Comparison of ENCODE assay signal across 25 cellular contexts in the genomic region with DNA sequence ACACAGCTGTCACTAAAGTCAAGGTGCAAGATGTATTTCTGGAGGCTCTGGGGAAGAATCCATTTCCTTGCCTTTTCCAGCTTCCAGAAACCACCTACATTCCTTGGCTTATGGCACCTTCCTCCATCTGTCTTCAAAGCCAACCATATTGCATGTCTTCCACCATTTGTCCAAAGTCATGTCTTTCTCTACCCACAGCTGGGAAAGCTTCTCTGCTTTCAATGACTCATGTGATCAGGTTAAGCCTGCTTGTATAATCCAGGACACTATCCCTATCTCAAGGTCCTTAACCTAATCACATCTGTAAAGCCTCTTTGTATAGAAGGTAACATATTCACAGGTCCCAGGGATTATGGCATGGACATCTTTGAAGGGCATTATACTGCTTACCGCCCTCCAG. TPM values are rescaled to one million over a fixed set of nuclear protein-coding genes. Genes with fewer than 3 reads are reported as not detected.
A peak's percentile ranks its signal among the peaks of the same experiment; 100 is the strongest.
DNase-seq lines count a peak whose midpoint lies in the region; ATAC-seq, FAIRE-seq and TF ChIP-seq lines count a peak whose summit lies in the region.
"Had no signal": no experiment of that assay in that cellular context is flagged by ENCODE, and none has a peak within 500 bp of the region (broad histone marks: within the 10 kb centered on the region; RNA-seq: fewer than 3 reads in every experiment).

No MANE protein-coding gene starts in this region.

- H2BK120ac ChIP-seq in IMR-90 (ENCODE audit: low read depth, low read length) (no peak overlapping the region), mesenchymal stem cell (ENCODE audit: low read depth, low read length) (no peak overlapping the region)

- in situ Hi-C loops in IMR-90 (cut with MboI; ENCODE audit: low sequenced_read_pairs), result no loop called here

- H2BK15ac ChIP-seq in IMR-90 (ENCODE audit: low read depth, low read length) (peak overlapping the region; percentile 19; the same call in 1 of the 3 replicates), mesenchymal stem cell (ENCODE audit: low read depth, poor library complexity, severe bottlenecking) (no peak overlapping the region)

- H3K4me3 ChIP-seq in AG10803 (ENCODE audit: low read length), result no peak overlapping the region
- H3K4me3 ChIP-seq in IMR-90 (ENCODE audit: insufficient read depth, low read depth, low read length), result no peak overlapping the region
- H3K4me3 ChIP-seq in astrocyte (ENCODE audit: insufficient read depth, low read depth, low read length), result no peak overlapping the region
- H3K4me3 ChIP-seq in mesenchymal stem cell (ENCODE audit: insufficient read depth in 1 of 2, low read depth in 1 of 2, low read length in 2 of 2), result no peak overlapping the region
- H3K4me3 ChIP-seq: GM23338, HAP-1, SK-N-MC had no signal

- H3K9ac ChIP-seq in IMR-90 (ENCODE audit: low read depth, low read length) (no peak overlapping the region), astrocyte (ENCODE audit: low read length) (no peak overlapping the region), mesenchymal stem cell (ENCODE audit: low read length) (no peak overlapping the region)

- peak overlapping the region; percentile 42 for H3K4me3 Mint-ChIP-seq in astrocyte (ENCODE audit: unreplicated experiment)
- H3K4me3 Mint-ChIP-seq in Calu3 (ENCODE audit: low read depth, unreplicated experiment), result no peak overlapping the region
- no peak overlapping the region for H3K4me3 Mint-ChIP-seq in HFFc6
- H3K4me3 Mint-ChIP-seq: B cell, GM23338 had no signal

- WGBS in IMR-90 (ENCODE audit: extremely low coverage in 2 of 2, insufficient read length in 1 of 2), 2 experiments, result 100% methylated on average over 1 of the region's 1 CpG; no CpG with 5 or more reads in 1 of the 2 experiments
- 92% methylated on average over 1 of the region's 1 CpG for WGBS in mesenchymal stem cell

- H3K36me3 Mint-ChIP-seq in astrocyte (ENCODE audit: low read depth, unreplicated experiment) (peaks cover 19% of the 10 kb centered on the region), Calu3 (ENCODE audit: insufficient read depth, unreplicated experiment) (no peaks in the 10 kb centered on the region), HFFc6 (ENCODE audit: low read depth) (peaks cover 27% of the 10 kb centered on the region)

- H2AK9ac ChIP-seq in IMR-90 (replicated peaks; ENCODE audit: low read depth, low read length, poor library complexity), result no peak overlapping the region

- no peak for ATAC-seq in IMR-90 (ENCODE audit: low read depth)
- ATAC-seq in HG02981 (IDR thresholded peaks at IDR 0.05; ENCODE audit: unreplicated experiment), result no peak
- ATAC-seq: GM23338 had no signal

- H3K4me2 ChIP-seq in IMR-90 (ENCODE audit: low read depth, low read length) (no peak overlapping the region), astrocyte (ENCODE audit: low read length) (no peak overlapping the region), mesenchymal stem cell (ENCODE audit: low read length, poor library complexity, severe bottlenecking) (no peak overlapping the region)
- H3K4me2 ChIP-seq: GM23338 had no signal

- H3K23ac ChIP-seq in IMR-90 (ENCODE audit: low read depth, low read length) (no peak overlapping the region), mesenchymal stem cell (ENCODE audit: low read length in 2 of 2) (no peak overlapping the region)

- H4K5ac ChIP-seq in IMR-90 (ENCODE audit: low read depth, low read length), result no peak overlapping the region

- no peak overlapping the region for H2BK5ac ChIP-seq in IMR-90 (ENCODE audit: low read depth, low read length, poor library complexity, severe bottlenecking)
- no peak overlapping the region for H2BK5ac ChIP-seq in mesenchymal stem cell (ENCODE audit: low read depth, low read length, poor library complexity, severe bottlenecking)

- no peak overlapping the region for H3K27ac ChIP-seq in IMR-90 (ENCODE audit: insufficient read depth, low read length)
- H3K27ac ChIP-seq in astrocyte (ENCODE audit: low read depth, low read length), result peak overlapping the region; percentile 3
- H3K27ac ChIP-seq in mesenchymal stem cell (ENCODE audit: low read length, poor library complexity, severe bottlenecking), result no peak overlapping the region
- H3K27ac ChIP-seq: HL-60, SK-N-MC had no signal

- no peaks in the 10 kb centered on the region for H3K27me3 Mint-ChIP-seq in astrocyte (ENCODE audit: low read depth, unreplicated experiment)
- H3K27me3 Mint-ChIP-seq in Calu3 (ENCODE audit: unreplicated experiment), result no peaks in the 10 kb centered on the region
- peaks cover 1% of the 10 kb centered on the region for H3K27me3 Mint-ChIP-seq in HFFc6 (ENCODE audit: insufficient read depth)
- H3K27me3 Mint-ChIP-seq: B cell had no signal

- H3K4me1 ChIP-seq in IMR-90 (ENCODE audit: control insufficient read depth, insufficient read depth, low read length), result peaks cover 26% of the 10 kb centered on the region
- H3K4me1 ChIP-seq in astrocyte (ENCODE audit: insufficient read depth, low read length), result peaks cover 66% of the 10 kb centered on the region
- peaks cover 14% of the 10 kb centered on the region for H3K4me1 ChIP-seq in mesenchymal stem cell (ENCODE audit: control insufficient read depth, insufficient read depth, low read depth, low read length)

- H3K4ac ChIP-seq in IMR-90 (ENCODE audit: low read depth, low read length), result peak overlapping the region; percentile 10; the same call in 1 of the 2 replicates
- H3K4ac ChIP-seq in mesenchymal stem cell (ENCODE audit: low read depth in 1 of 2, low read length in 2 of 2), result no peak overlapping the region

- DNase-seq in AG10803 (ENCODE audit: low read depth) (peak; percentile 50), IMR-90 (peak; percentile 25), astrocyte (ENCODE audit: low read depth) (peak; percentile 53), mesenchymal stem cell (no peak), Calu3 (no peak), posterior vena cava (ENCODE audit: low spot score) (no peak), HFFc6 (no peak)
- DNase-seq: DND-41, KG1, NCI-H1105, NCI-H2081, NCI-H2171, NCI-H345, NCI-H524 treated with DMSO at 0.1 percent for 48 hours, RPMI8226, SHP77 had no signal

- H4K20me1 ChIP-seq in IMR-90 (ENCODE audit: insufficient read depth, low read length) (peaks cover 5% of the 10 kb centered on the region; the same call in 1 of the 2 replicates), astrocyte (ENCODE audit: insufficient read depth, low read length) (peaks cover 3% of the 10 kb centered on the region)

- no peak for FAIRE-seq in astrocyte (lab: Jason Lieb, UNC)
- FAIRE-seq: A204.1, G401.6, GM18507 had no signal

- H3K27me3 ChIP-seq in IMR-90 (ENCODE audit: control insufficient read depth, insufficient read depth, low read length) (no peaks in the 10 kb centered on the region), astrocyte (ENCODE audit: insufficient read depth, low read length) (no peaks in the 10 kb centered on the region), mesenchymal stem cell (ENCODE audit: control insufficient read depth in 1 of 2, insufficient read depth in 1 of 2, low read length in 2 of 2) (peaks cover 0 to 5% of the 10 kb centered on the region in 2 experiments)

- H3K18ac ChIP-seq in IMR-90 (ENCODE audit: low read depth, low read length) (no peak overlapping the region), mesenchymal stem cell (ENCODE audit: low read depth in 1 of 2, low read length in 2 of 2) (no peak overlapping the region)

- H3K14ac ChIP-seq in IMR-90 (replicated peaks; ENCODE audit: low read depth, low read length), result peak overlapping the region; percentile 28; the same call in 1 of the 2 replicates
- no peak overlapping the region for H3K14ac ChIP-seq in mesenchymal stem cell (ENCODE audit: low read length in 2 of 2)

- POLR2A ChIA-PET in IMR-90 (lab: Charles Lee; ENCODE audit: unreplicated experiment), result no interaction called here

- no TSS peak for BruUV-seq in IMR-90 (replicated peaks; lab: Mats Ljungman, UMichigan)
- no TSS peak for BruUV-seq in Calu3 (replicated peaks; lab: Mats Ljungman, UMichigan)

- no peak for TF ChIP-seq POLR2A in IMR-90 (IDR thresholded peaks at IDR 0.05; ENCODE audit: low read depth, low read length)

- H4K8ac ChIP-seq in IMR-90 (ENCODE audit: low read depth in 2 of 2, low read length in 2 of 2), result no peak overlapping the region
- no peak overlapping the region for H4K8ac ChIP-seq in mesenchymal stem cell (ENCODE audit: low read length)

- H2AFZ ChIP-seq in IMR-90 (replicated peaks; ENCODE audit: low read length, poor library complexity) (no peak overlapping the region), astrocyte (ENCODE audit: low read depth, low read length) (no peak overlapping the region), mesenchymal stem cell (ENCODE audit: low read depth, low read length) (no peak overlapping the region)
- H2AFZ ChIP-seq: GM23338 had no signal

- H2BK20ac ChIP-seq in IMR-90 (ENCODE audit: low read depth, low read length), result 0 out of 2 replicates have a peak overlapping the region, but pooled peaks have one; percentile 30

- H3K79me1 ChIP-seq in IMR-90 (ENCODE audit: low read depth in 1 of 2, low read length in 2 of 2) (peaks cover 20 to 81% of the 10 kb centered on the region in 2 experiments), mesenchymal stem cell (replicated peaks; ENCODE audit: low read length, poor library complexity, severe bottlenecking) (peaks cover 18% of the 10 kb centered on the region)

- H3K36me3 ChIP-seq in IMR-90 (ENCODE audit: control insufficient read depth, insufficient read depth, low read length), result no peaks in the 10 kb centered on the region; the same call in 1 of the 2 replicates
- H3K36me3 ChIP-seq in astrocyte (ENCODE audit: insufficient read depth, low read length), result peaks cover 3% of the 10 kb centered on the region
- H3K36me3 ChIP-seq in mesenchymal stem cell (ENCODE audit: control insufficient read depth in 1 of 2, insufficient read depth in 2 of 2, low read depth in 1 of 2, low read length in 2 of 2), result no peaks in the 10 kb centered on the region
- H3K36me3 ChIP-seq: HAP-1 had no signal

- H3K27ac Mint-ChIP-seq in astrocyte (ENCODE audit: unreplicated experiment) (peak overlapping the region; percentile 98), Calu3 (ENCODE audit: unreplicated experiment) (no peak overlapping the region), HFFc6 (no peak overlapping the region)
- H3K27ac Mint-ChIP-seq: B cell, GM23338 had no signal

- TF ChIP-seq CTCF in AG10803 (conservative IDR thresholded peaks at IDR 0.05; ENCODE audit: low read length), result no peak
- no peak for TF ChIP-seq CTCF in IMR-90 (conservative IDR thresholded peaks at IDR 0.05; ENCODE audit: low read depth, low read length)
- no peak for TF ChIP-seq CTCF in astrocyte (IDR thresholded peaks at IDR 0.05; ENCODE audit: insufficient read depth, low read depth, low read length)
- TF ChIP-seq CTCF in Calu3 (IDR thresholded peaks at IDR 0.05; ENCODE audit: unreplicated experiment), result no peak
- TF ChIP-seq CTCF in HFFc6 (IDR thresholded peaks at IDR 0.05), result no peak

- no peaks in the 10 kb centered on the region for H3K9me3 Mint-ChIP-seq in astrocyte (ENCODE audit: unreplicated experiment)
- H3K9me3 Mint-ChIP-seq in Calu3 (ENCODE audit: low read depth, unreplicated experiment), result no peaks in the 10 kb centered on the region
- H3K9me3 Mint-ChIP-seq in HFFc6, result no peaks in the 10 kb centered on the region; the same call in 1 of the 2 replicates
- H3K9me3 Mint-ChIP-seq: GM23338 had no signal

- no peak overlapping the region for H4K91ac ChIP-seq in IMR-90 (ENCODE audit: insufficient read depth, low read depth, low read length)
- no peak overlapping the region for H4K91ac ChIP-seq in mesenchymal stem cell (ENCODE audit: low read length)

- dilution Hi-C loops in IMR-90 (cut with HindIII; ENCODE audit: low sequenced_read_pairs, unreplicated experiment), result no loop called here

- peak overlapping the region in 1 of 2 experiments; percentile 44 for H2BK12ac ChIP-seq in mesenchymal stem cell (ENCODE audit: low read length in 2 of 2)

- TF ChIP-seq RAD21 in IMR-90 (IDR thresholded peaks at IDR 0.05; ENCODE audit: low read length), result no peak

- H2AK5ac ChIP-seq in IMR-90 (ENCODE audit: low read depth, low read length), result peak overlapping the region; percentile 14; the same call in 1 of the 2 replicates
- H2AK5ac ChIP-seq in mesenchymal stem cell (ENCODE audit: low read length, severe bottlenecking), result peak overlapping the region; percentile 79

- H3K4me1 Mint-ChIP-seq in astrocyte (ENCODE audit: low read depth, unreplicated experiment), result peaks cover 68% of the 10 kb centered on the region
- H3K4me1 Mint-ChIP-seq in Calu3 (ENCODE audit: low read depth, unreplicated experiment), result peaks cover 9% of the 10 kb centered on the region
- H3K4me1 Mint-ChIP-seq in HFFc6 (ENCODE audit: low read depth), result peaks cover 80% of the 10 kb centered on the region

- H3K56ac ChIP-seq in IMR-90 (ENCODE audit: extremely low read depth, insufficient read depth, low read length), result no peak overlapping the region

- H3K9me1 ChIP-seq in IMR-90 (ENCODE audit: insufficient read depth, low read length), result peaks cover 32% of the 10 kb centered on the region

- CTCF ChIA-PET in IMR-90 (lab: Yijun Ruan, JAX), result interaction anchor here (0.6 kb wide), 1 partner anchor 1047 kb away, joined by 4 read pairs; no protein-coding TSS in a partner anchor
- CTCF ChIA-PET in Calu3 (lab: Charles Lee), result no interaction called here

- intact Hi-C loops in IMR-90 (cut with micrococcal nuclease), result no loop called here
- intact Hi-C loops in Calu3 (cut with micrococcal nuclease; ENCODE audit: unreplicated experiment), result no loop called here
- intact Hi-C loops in posterior vena cava (cut with DNase I), result no loop called here

- peaks cover 67% of the 10 kb centered on the region for H3K79me2 ChIP-seq in astrocyte (ENCODE audit: insufficient read depth, low read length)

- H3K9me3 ChIP-seq in IMR-90 (ENCODE audit: control insufficient read depth, insufficient read depth, low read length) (no peaks in the 10 kb centered on the region), astrocyte (ENCODE audit: insufficient read depth, low read depth, low read length) (no peaks in the 10 kb centered on the region), mesenchymal stem cell (ENCODE audit: control insufficient read depth, low read length) (peaks cover 4% of the 10 kb centered on the region)
- H3K9me3 ChIP-seq: HAP-1 had no signal

RNA-seq across cellular contexts. Expression of a gene that starts 14.2 kb away (rescaled TPM):
- total RNA-seq in IMR-90 (2012; rRNA removed) (6.6 and 7.5 TPM in 2 replicates), astrocyte (48.1 and 58.8 TPM in 2 replicates), Calu3 (2022) (0.07 and 0.52 TPM in 2 replicates), posterior vena cava (10 to 100 TPM; 26.5 to 26.9 TPM)
- polyA plus RNA-seq in IMR-90 (2012; rRNA removed), result 7.7 and 8.3 TPM in 2 replicates
- 2.2 and 2.4 TPM in 2 replicates for polyA plus RNA-seq in IMR-90 (2012; cell fraction: cytosol; rRNA removed)
- polyA plus RNA-seq in IMR-90 (2012; cell fraction: nucleus; rRNA removed; ENCODE audit: low replicate concordance), result 2.2 and 3.0 TPM in 2 replicates
- polyA plus RNA-seq in mesenchymal stem cell (2013, experiment 1 of 2), result 6.4 TPM
- polyA plus RNA-seq in mesenchymal stem cell (2013, experiment 2 of 2), result 6.3 TPM
- total RNA-seq in HFFc6 (2021; fragmentation: NEBNext Ultra II Directional; extraction: Animal tissue kit (Norgen Biotek cat#: 25700)), result 10 to 100 TPM; 18.0 to 25.1 (median 20.5) TPM

Comparison
In these comparisons a context has a peak if more than half of its experiments do, and no peak if none do; other contexts are left out.
1. DNase-seq: peak in AG10803 (single experiment), IMR-90 (single experiment) and astrocyte (single experiment); none in mesenchymal stem cell (single experiment), Calu3 (single experiment), posterior vena cava (single experiment) and HFFc6 (single experiment).